Comparison of ENCODE assay signal across 20 cellular contexts in genomic region chr16:49469323-49469670, GRCh38.
"Had no signal": no experiment of that assay in that cellular context is flagged by ENCODE, and none has a peak within 500 bp of the region (broad histone marks: within the 10 kb centered on the region; RNA-seq: fewer than 3 reads in every experiment).

No MANE protein-coding gene starts in this region.

- ATAC-seq: gastroesophageal sphincter; left colon; naive thymus-derived CD8-positive, alpha-beta T cell; right cardiac atrium had no signal

- H3K9me3 Mint-ChIP-seq: activated CD4-positive, alpha-beta memory T cell treated with anti-CD3 and anti-CD28 coated beads, Interleukin-2, amount 10 ng/mL, durations not matched to agents 7 days and 5 days; activated T-helper 1 cell treated with anti-CD3 and anti-CD28 coated beads, Interleukin-12 subunit alpha, Interleukin-12 subunit beta, Interleukin-2, Interleukin-4 antibody, amounts not matched to agents 30 ng/mL and 10 ng/mL and 1 ng/mL, durations not matched to agents 14 hours and 24 hours and 36 hours; immature natural killer cell; naive thymus-derived CD8-positive, alpha-beta T cell had no signal

- H3K36me3 Mint-ChIP-seq: immature natural killer cell; memory B cell; naive thymus-derived CD8-positive, alpha-beta T cell had no signal

- H3K27ac ChIP-seq: gastroesophageal sphincter, spleen, tibial nerve, VCaP had no signal

- H3K4me3 ChIP-seq: gastroesophageal sphincter, spleen, tibial nerve had no signal

- H3K27me3 Mint-ChIP-seq: naive thymus-derived CD8-positive, alpha-beta T cell had no signal

- H3K4me1 ChIP-seq: gastroesophageal sphincter had no signal

- H3K27ac Mint-ChIP-seq: activated CD4-positive, alpha-beta memory T cell treated with anti-CD3 and anti-CD28 coated beads, Interleukin-2, amount 10 ng/mL, durations not matched to agents 7 days and 5 days; activated T-helper 1 cell treated with anti-CD3 and anti-CD28 coated beads, Interleukin-12 subunit alpha, Interleukin-12 subunit beta, Interleukin-2, Interleukin-4 antibody, amounts not matched to agents 30 ng/mL and 10 ng/mL and 1 ng/mL, durations not matched to agents 14 hours and 24 hours and 36 hours; immature natural killer cell had no signal

- DNase-seq: activated CD4-positive, alpha-beta T cell treated with anti-CD3 and anti-CD28 coated beads for 48 hours; activated gamma-delta T cell treated with Interleukin-2 at 50 U/mL for 16 hours; activated naive CD4-positive, alpha-beta T cell treated with anti-CD3 and anti-CD28 coated beads, Interleukin-2, amount 50 U/mL, for 16 hours; activated T-cell treated with anti-CD3 and anti-CD28 coated beads for 4 hours; amygdala; caudate nucleus; hippocampal formation; immature natural killer cell; kidney; left colon; right cardiac atrium; stimulated activated naive CD4-positive, alpha-beta T cell treated with Interleukin-2 at 50 U/mL for 16 hours had no signal

- H3K4me3 Mint-ChIP-seq: activated CD4-positive, alpha-beta memory T cell treated with anti-CD3 and anti-CD28 coated beads, Interleukin-2, amount 10 ng/mL, durations not matched to agents 7 days and 5 days; activated T-helper 1 cell treated with anti-CD3 and anti-CD28 coated beads, Interleukin-12 subunit alpha, Interleukin-12 subunit beta, Interleukin-2, Interleukin-4 antibody, amounts not matched to agents 30 ng/mL and 10 ng/mL and 1 ng/mL, durations not matched to agents 14 hours and 24 hours and 36 hours; immature natural killer cell; memory B cell; naive thymus-derived CD8-positive, alpha-beta T cell had no signal

- H3K9me3 ChIP-seq: gastroesophageal sphincter, spleen, tibial nerve had no signal

- H3K36me3 ChIP-seq: gastroesophageal sphincter, spleen, tibial nerve had no signal
